In genomic region chr3:176953106-176954080, GRCh38 we compare ENCODE assay signal across 13 cellular contexts.
DNase-seq lines count a peak whose midpoint lies in the region; ATAC-seq and TF ChIP-seq lines count a peak whose summit lies in the region.
"Had no signal": no experiment of that assay in that cellular context is flagged by ENCODE, and none has a peak within 500 bp of the region (broad histone marks: within the 10 kb centered on the region; RNA-seq: fewer than 3 reads in every experiment).

No MANE protein-coding gene starts in this region.

- ATAC-seq in HG03457 (IDR thresholded peaks at IDR 0.05; ENCODE audit: unreplicated experiment) (no peak), GM18873 (IDR thresholded peaks at IDR 0.05; ENCODE audit: low FRiP score, unreplicated experiment) (no peak)

- CTCF ChIA-PET in AG04449 (lab: Yijun Ruan, JAX) = interaction anchor here (2.4 kb wide), 1 partner anchor 15 kb away, joined by 11 read pairs; no protein-coding TSS in a partner anchor

- POLR2A ChIA-PET in AG04449 (lab: Yijun Ruan, JAX) = interaction anchor here (0.5 to 1.0 kb wide), 3 partner anchors 14 to 239 kb away, joined by 3 read pairs; no protein-coding TSS in a partner anchor

- DNase-seq in AG04449 (ENCODE audit: low read depth, low spot score) (peak; percentile 95), NCI-H1092 treated with DMSO at 0.1 percent for 48 hours (lab: John Stamatoyannopoulos, UW) (peak; percentile 54), epithelial cell of proximal tubule (ENCODE audit: low read depth) (peak; percentile 39), myocyte (ENCODE audit: low read depth) (peak; percentile 93), amniotic stem cell (lab: John Stamatoyannopoulos, UW) (no peak), activated gamma-delta T cell (lab: John Stamatoyannopoulos, UW) (no peak)
- DNase-seq: activated CD4-positive, alpha-beta T cell treated with anti-CD3 and anti-CD28 coated beads for 4 hours; mesendoderm; stimulated activated CD4-positive, alpha-beta T cell treated with anti-CD3 and anti-CD28 coated beads, Interleukin-2, amount 100 ng/mL, for 48 hours had no signal

- TF ChIP-seq CTCF in AG04449 (IDR thresholded peaks at IDR 0.05; ENCODE audit: insufficient read depth, low read length, missing control alignments) = no peak
- no peak for TF ChIP-seq CTCF in epithelial cell of proximal tubule (conservative IDR thresholded peaks at IDR 0.05; ENCODE audit: low read depth, low read length)

- H3K4me3 ChIP-seq in AG04449 (ENCODE audit: low read depth, low read length) (no peak overlapping the region), epithelial cell of proximal tubule (ENCODE audit: low read depth, low read length) (no peak overlapping the region)
- H3K4me3 ChIP-seq: BLaER1, tibial artery had no signal

Comparison
In these comparisons a context has a peak if more than half of its experiments do, and no peak if none do; other contexts are left out.
1. DNase-seq: peak in AG04449 (single experiment), NCI-H1092 treated with DMSO at 0.1 percent for 48 hours (single experiment), epithelial cell of proximal tubule (single experiment) and myocyte (single experiment); none in amniotic stem cell (single experiment) and activated gamma-delta T cell (single experiment).